ENCODE assay signal across 19 cellular contexts in the genomic region with DNA sequence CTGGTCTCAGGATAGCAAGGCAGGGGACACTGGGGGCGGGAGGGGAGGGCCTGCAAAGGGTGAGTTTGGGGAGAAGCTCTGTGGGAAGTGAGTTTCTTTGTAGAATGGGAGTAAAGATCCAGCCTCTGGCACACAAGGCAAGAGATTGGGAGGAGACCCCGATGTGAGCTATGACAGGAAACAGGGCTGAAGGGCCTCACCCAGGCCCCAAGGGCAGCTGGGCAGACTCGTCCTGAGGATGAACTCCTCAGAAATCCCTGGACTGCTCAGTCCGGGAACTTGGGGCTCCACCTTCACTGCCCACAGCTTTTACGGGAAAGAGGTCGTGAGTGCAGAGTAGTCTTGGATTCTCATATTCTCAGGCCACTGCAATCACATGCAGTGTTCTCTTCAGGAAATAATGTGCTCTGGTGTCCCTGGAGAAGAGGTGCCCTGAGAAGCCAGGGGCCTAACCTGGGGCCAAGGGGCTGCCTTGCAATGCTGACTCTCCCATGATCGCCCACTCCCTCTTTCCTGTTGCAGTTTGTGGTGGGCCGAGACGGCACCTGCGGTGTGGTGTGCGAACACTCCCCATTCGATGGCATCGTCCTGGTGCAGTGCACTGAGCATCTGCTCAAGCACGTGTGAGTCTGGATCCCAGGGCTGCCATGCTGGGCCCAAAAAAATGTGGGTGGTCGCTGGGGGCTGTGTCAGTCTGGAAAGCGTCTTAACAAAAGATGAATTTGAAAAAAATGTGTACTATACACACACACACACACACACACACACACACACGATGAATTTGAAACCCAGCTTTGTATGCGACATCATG. TPM values are rescaled to one million over a fixed set of nuclear protein-coding genes. Genes with fewer than 3 reads are reported as not detected.
"Had no signal": no experiment of that assay in that cellular context is flagged by ENCODE, and none has a peak within 500 bp of the region (broad histone marks: within the 10 kb centered on the region; RNA-seq: fewer than 3 reads in every experiment).

No MANE protein-coding gene starts in this region.

- ATAC-seq: lower lobe of right lung, pancreas had no signal

- H3K4me1 ChIP-seq: colonic mucosa, esophagus squamous epithelium, lower lobe of right lung, pancreas, thyroid gland had no signal

- H3K4me3 Mint-ChIP-seq: activated B cell treated with CpG ODN at 0.5 μM for 24 hours; activated naive CD8-positive, alpha-beta T cell; activated T-cell treated with anti-CD3 and anti-CD28 coated beads, Interleukin-2, amount 50 U/mL, for 24 hours; mesothelial cell of epicardium; neural crest cell had no signal

- H3K9me3 Mint-ChIP-seq: activated B cell treated with CpG ODN at 0.5 μM for 24 hours; activated T-cell treated with anti-CD3 and anti-CD28 coated beads, Interleukin-2, amount 50 U/mL, for 24 hours; mesothelial cell of epicardium; neural crest cell had no signal

- DNase-seq: activated B cell treated with CpG ODN at 0.5 μM for 24 hours; activated CD4-positive, alpha-beta T cell treated with anti-CD3 and anti-CD28 coated beads for 48 hours; activated gamma-delta T cell; activated T-cell treated with anti-CD3 and anti-CD28 coated beads, Interleukin-2, amount 50 U/mL, for 24 hours; amniotic stem cell; colonic mucosa; effector CD4-positive, alpha-beta T cell; esophagus squamous epithelium; lower lobe of right lung; stimulated activated CD4-positive, alpha-beta T cell treated with anti-CD3 and anti-CD28 coated beads, Interleukin-12 subunit alpha, Interleukin-12 subunit beta, amount 100 ng/mL, for 4 hours; stimulated activated CD4-positive, alpha-beta T cell treated with anti-CD3 and anti-CD28 coated beads, Interleukin-2, amount 100 ng/mL, for 24 hours; T-helper 2 cell; thyroid gland had no signal

- H3K27me3 ChIP-seq: colonic mucosa, pancreas, thyroid gland had no signal

- H3K4me3 ChIP-seq: colonic mucosa, esophagus squamous epithelium, lower lobe of right lung, pancreas, thyroid gland had no signal

- H3K36me3 ChIP-seq: colonic mucosa, esophagus squamous epithelium, lower lobe of right lung, pancreas, thyroid gland had no signal

- H3K27ac Mint-ChIP-seq: activated B cell treated with CpG ODN at 0.5 μM for 24 hours; activated naive CD8-positive, alpha-beta T cell; activated T-cell treated with anti-CD3 and anti-CD28 coated beads, Interleukin-2, amount 50 U/mL, for 24 hours; mesothelial cell of epicardium had no signal

- H3K36me3 Mint-ChIP-seq: activated naive CD8-positive, alpha-beta T cell; mesothelial cell of epicardium had no signal

- H3K27ac ChIP-seq: colonic mucosa, esophagus squamous epithelium, lower lobe of right lung, pancreas, thyroid gland had no signal

- H3K9me3 ChIP-seq: colonic mucosa, esophagus squamous epithelium, lower lobe of right lung, pancreas, thyroid gland had no signal

- H3K4me1 Mint-ChIP-seq: mesothelial cell of epicardium had no signal

RNA-seq across cellular contexts. Expression of gene C10orf53, which starts 31.3 kb away (rescaled TPM):
- total RNA-seq: activated B cell treated with CpG ODN at 0.5 μM for 24 hours, colonic mucosa, endothelial cell of umbilical vein, esophagus squamous epithelium, fibroblast of villous mesenchyme, lower lobe of right lung, mesothelial cell of epicardium, neural crest cell, pancreas, thyroid gland had no signal

RNA-seq across cellular contexts. Expression of gene CHAT, which starts 34.4 kb away (rescaled TPM):
- total RNA-seq: activated B cell treated with CpG ODN at 0.5 μM for 24 hours, endothelial cell of umbilical vein, esophagus squamous epithelium, fibroblast of villous mesenchyme, lower lobe of right lung, mesothelial cell of epicardium, thyroid gland had no signal

RNA-seq across cellular contexts. Expression of gene SLC18A3, which starts 38.1 kb away (rescaled TPM):
- total RNA-seq: activated B cell treated with CpG ODN at 0.5 μM for 24 hours, endothelial cell of umbilical vein, esophagus squamous epithelium, lower lobe of right lung, thyroid gland had no signal
